18 cellular contexts compared by ENCODE assay signal in genomic region chr7:120743128-120743527, GRCh38.
DNase-seq lines count a peak whose midpoint lies in the region; ATAC-seq and TF ChIP-seq lines count a peak whose summit lies in the region.
"Had no signal": no experiment of that assay in that cellular context is flagged by ENCODE, and none has a peak within 500 bp of the region (broad histone marks: within the 10 kb centered on the region; RNA-seq: fewer than 3 reads in every experiment).

No MANE protein-coding gene starts in this region.

- no peak overlapping the region for H2BK12ac ChIP-seq in neuronal stem cell (ENCODE audit: low read length)

- no peaks in the 10 kb centered on the region for H3K27me3 Mint-ChIP-seq in WTC11 (ENCODE audit: low read depth)
- H3K27me3 Mint-ChIP-seq: activated CD8-positive, alpha-beta memory T cell treated with anti-CD3 and anti-CD28 coated beads, Interleukin-2, amount 10 ng/mL, durations not matched to agents 7 days and 5 days had no signal

- no peak overlapping the region for H3K23ac ChIP-seq in neuronal stem cell (ENCODE audit: low read depth, low read length, poor library complexity)

- H3K4ac ChIP-seq in neuronal stem cell (ENCODE audit: low read length) = no peak overlapping the region

- intact Hi-C loops in upper lobe of right lung (cut with DNase I) = no loop called here

- H3K4me1 ChIP-seq in neuronal stem cell (ENCODE audit: control insufficient read depth in 2 of 2, insufficient read depth in 1 of 2, low read depth in 1 of 2, low read length in 2 of 2) = peaks cover 1 to 17% of the 10 kb centered on the region in 2 donors
- no peaks in the 10 kb centered on the region for H3K4me1 ChIP-seq in upper lobe of right lung
- H3K4me1 ChIP-seq in effector memory CD4-positive, alpha-beta T cell (ENCODE audit: control insufficient read depth, insufficient read depth, low read length, poor library complexity, severe bottlenecking) = no peaks in the 10 kb centered on the region
- H3K4me1 ChIP-seq: tibial artery had no signal

- peak overlapping the region; percentile 85 for H2AFZ ChIP-seq in neuronal stem cell (ENCODE audit: low read length)

- DNase-seq in NCI-H1092 treated with DMSO at 0.1 percent for 48 hours (lab: John Stamatoyannopoulos, UW) (peak; percentile 79), NCI-H1092 (lab: John Stamatoyannopoulos, UW) (no peak), NCI-H2029 (lab: John Stamatoyannopoulos, UW) (peak; percentile 93), WTC11 (ENCODE audit: low spot score) (no peak), neuronal stem cell (ENCODE audit: low spot score) (no peak), upper lobe of right lung (no peak)
- no peak for DNase-seq in effector memory CD4-positive, alpha-beta T cell
- DNase-seq: 8988T; activated CD8-positive, alpha-beta memory T cell treated with anti-CD3 and anti-CD28 coated beads, Interleukin-2, amount 10 ng/mL, durations not matched to agents 7 days and 5 days; effector CD4-positive, alpha-beta T cell; stimulated activated CD4-positive, alpha-beta T cell treated with anti-CD3 and anti-CD28 coated beads, Interleukin-15, amount 100 ng/mL, for 24 hours; stimulated activated naive CD4-positive, alpha-beta T cell; T-helper 9 cell; tibial artery had no signal

- CTCF ChIA-PET in WTC11 (lab: Charles Lee) = interaction anchor here (1.1 to 1.2 kb wide), 2 partner anchors 12 to 49 kb away, joined by 3 read pairs; no protein-coding TSS in a partner anchor

- H3K18ac ChIP-seq in neuronal stem cell (ENCODE audit: low read length) = peak overlapping the region; percentile 44

- WGBS in neuronal stem cell (ENCODE audit: extremely low coverage in 2 of 2, insufficient read length in 2 of 2, insufficient replicate concordance in 1 of 2), 2 donors = no CpG with 5 or more reads among the region's 3 CpGs

- H2AK5ac ChIP-seq in neuronal stem cell (ENCODE audit: low read depth, low read length) = no peak overlapping the region

- H3K79me1 ChIP-seq in neuronal stem cell (ENCODE audit: low read depth, low read length) = no peaks in the 10 kb centered on the region

- no peak overlapping the region for H3K4me3 Mint-ChIP-seq in WTC11
- H3K4me3 Mint-ChIP-seq: activated CD8-positive, alpha-beta memory T cell treated with anti-CD3 and anti-CD28 coated beads, Interleukin-2, amount 10 ng/mL, durations not matched to agents 7 days and 5 days; CD14-positive monocyte; IgD-negative memory B cell had no signal

- no peak overlapping the region for H2BK120ac ChIP-seq in neuronal stem cell (ENCODE audit: low read depth, low read length)

- no peaks in the 10 kb centered on the region for H3K36me3 ChIP-seq in neuronal stem cell (replicated peaks in 1 of 2; ENCODE audit: control insufficient read depth in 2 of 2, insufficient read depth in 2 of 2, low read length in 2 of 2)
- H3K36me3 ChIP-seq in upper lobe of right lung = no peaks in the 10 kb centered on the region
- H3K36me3 ChIP-seq in effector memory CD4-positive, alpha-beta T cell (ENCODE audit: control insufficient read depth, insufficient read depth, low read length) = no peaks in the 10 kb centered on the region
- H3K36me3 ChIP-seq: neutrophil, tibial artery had no signal

- H3K27ac Mint-ChIP-seq in WTC11 = peak overlapping the region; percentile 3; the same call in 1 of the 2 replicates
- H3K27ac Mint-ChIP-seq: activated CD8-positive, alpha-beta memory T cell treated with anti-CD3 and anti-CD28 coated beads, Interleukin-2, amount 10 ng/mL, durations not matched to agents 7 days and 5 days; IgD-negative memory B cell had no signal

- H3K9ac ChIP-seq in neuronal stem cell (ENCODE audit: low read depth, low read length, poor library complexity) = no peak overlapping the region

- no peak overlapping the region for H2BK15ac ChIP-seq in neuronal stem cell (ENCODE audit: low read length)

- no peaks in the 10 kb centered on the region for H3K27me3 ChIP-seq in neuronal stem cell (ENCODE audit: control insufficient read depth in 3 of 3, insufficient read depth in 3 of 3, low read depth in 1 of 3, low read length in 3 of 3)
- no peaks in the 10 kb centered on the region for H3K27me3 ChIP-seq in upper lobe of right lung
- no peaks in the 10 kb centered on the region for H3K27me3 ChIP-seq in effector memory CD4-positive, alpha-beta T cell (replicated peaks; ENCODE audit: control insufficient read depth, insufficient read depth, low read length, poor library complexity, severe bottlenecking)
- H3K27me3 ChIP-seq: tibial artery had no signal

- H3K9me3 ChIP-seq in neuronal stem cell (replicated peaks in 1 of 2; ENCODE audit: control insufficient read depth in 2 of 2, insufficient read depth in 1 of 2, low read depth in 1 of 2, low read length in 2 of 2) = no peaks in the 10 kb centered on the region
- no peaks in the 10 kb centered on the region for H3K9me3 ChIP-seq in upper lobe of right lung
- no peaks in the 10 kb centered on the region for H3K9me3 ChIP-seq in effector memory CD4-positive, alpha-beta T cell (ENCODE audit: control insufficient read depth, low read length)
- H3K9me3 ChIP-seq: neutrophil, tibial artery had no signal

- H3K14ac ChIP-seq in neuronal stem cell (ENCODE audit: low read length) = no peak overlapping the region

- no peak overlapping the region for H4K8ac ChIP-seq in neuronal stem cell (ENCODE audit: low read depth, low read length)

- POLR2A ChIA-PET in WTC11 (lab: Charles Lee) = no interaction called here

- H3K4me3 ChIP-seq in neuronal stem cell (ENCODE audit: low read length in 2 of 2) (no peak overlapping the region), upper lobe of right lung (no peak overlapping the region)
- H3K4me3 ChIP-seq in effector memory CD4-positive, alpha-beta T cell (ENCODE audit: insufficient read depth, low read depth, low read length, poor library complexity, severe bottlenecking) = no peak overlapping the region
- H3K4me3 ChIP-seq: tibial artery had no signal

- H3K9me3 Mint-ChIP-seq in WTC11 = no peaks in the 10 kb centered on the region
- H3K9me3 Mint-ChIP-seq: CD14-positive monocyte had no signal

- TF ChIP-seq CTCF in WTC11 (IDR thresholded peaks at IDR 0.05) (no peak), upper lobe of right lung (IDR thresholded peaks at IDR 0.05) (no peak)

- peaks cover 59% of the 10 kb centered on the region for H3K4me1 Mint-ChIP-seq in WTC11
- H3K4me1 Mint-ChIP-seq: activated CD8-positive, alpha-beta memory T cell treated with anti-CD3 and anti-CD28 coated beads, Interleukin-2, amount 10 ng/mL, durations not matched to agents 7 days and 5 days; CD14-positive monocyte; IgD-negative memory B cell had no signal

- no peak overlapping the region for H3K27ac ChIP-seq in neuronal stem cell (replicated peaks; ENCODE audit: low read length)
- no peak overlapping the region for H3K27ac ChIP-seq in upper lobe of right lung
- no peak overlapping the region for H3K27ac ChIP-seq in effector memory CD4-positive, alpha-beta T cell (ENCODE audit: insufficient read depth, low read length, poor library complexity, severe bottlenecking)
- H3K27ac ChIP-seq: neutrophil, tibial artery had no signal

- no peak overlapping the region for H4K91ac ChIP-seq in neuronal stem cell (ENCODE audit: low read depth, low read length, poor library complexity)

- no peak overlapping the region for H3K4me2 ChIP-seq in neuronal stem cell (ENCODE audit: insufficient read depth, low read length, poor library complexity, severe bottlenecking)

- H2BK5ac ChIP-seq in neuronal stem cell (ENCODE audit: low read length) = no peak overlapping the region

- H3K36me3 Mint-ChIP-seq in WTC11 = no peaks in the 10 kb centered on the region
- H3K36me3 Mint-ChIP-seq: activated CD8-positive, alpha-beta memory T cell treated with anti-CD3 and anti-CD28 coated beads, Interleukin-2, amount 10 ng/mL, durations not matched to agents 7 days and 5 days; CD14-positive monocyte; IgD-negative memory B cell had no signal

- ATAC-seq in WTC11 (no peak), upper lobe of right lung (no peak), GM19467 (IDR thresholded peaks at IDR 0.05; ENCODE audit: unreplicated experiment) (no peak)
- ATAC-seq: activated CD8-positive, alpha-beta memory T cell treated with anti-CD3 and anti-CD28 coated beads, Interleukin-2, amount 10 ng/mL, durations not matched to agents 7 days and 5 days had no signal

TF ChIP-seq in WTC11, 78 proteins besides CTCF, POLR2A, EP300 and RAD21 (continues in another document):
- TF ChIP-seq TCF7 (CRISPR knock-in tag; IDR thresholded peaks at IDR 0.05; ENCODE audit: low read depth) = no peak
- TF ChIP-seq CDX4 (CRISPR knock-in tag; IDR thresholded peaks at IDR 0.05; ENCODE audit: borderline replicate concordance) = no peak
- TF ChIP-seq ZNF423 (CRISPR knock-in tag; IDR thresholded peaks at IDR 0.05) = no peak
- no peak for TF ChIP-seq ZNF396 (CRISPR knock-in tag; IDR thresholded peaks at IDR 0.05; ENCODE audit: borderline replicate concordance)
- TF ChIP-seq HMGA2 (CRISPR knock-in tag; IDR thresholded peaks at IDR 0.05) = no peak
- TF ChIP-seq CREB1 (CRISPR knock-in tag; IDR thresholded peaks at IDR 0.05) = no peak
- TF ChIP-seq FOXP4 (CRISPR knock-in tag; IDR thresholded peaks at IDR 0.05) = no peak
- TF ChIP-seq ZNF121 (CRISPR knock-in tag; IDR thresholded peaks at IDR 0.05) = no peak
- TF ChIP-seq CBFB (CRISPR knock-in tag; IDR thresholded peaks at IDR 0.05; ENCODE audit: low read depth) = no peak
- no peak for TF ChIP-seq GRHL2 (CRISPR knock-in tag; IDR thresholded peaks at IDR 0.05; ENCODE audit: insufficient replicate concordance, severe bottlenecking)

Comparison
In these comparisons a context has a peak if more than half of its experiments do, and no peak if none do; other contexts are left out.
1. DNase-seq: peak in NCI-H1092 treated with DMSO at 0.1 percent for 48 hours (single experiment) and NCI-H2029 (single experiment); none in NCI-H1092 (single experiment), WTC11 (single experiment), neuronal stem cell (single experiment), upper lobe of right lung (single experiment) and effector memory CD4-positive, alpha-beta T cell (0 of 3).